3 cellular contexts compared by ENCODE assay signal in the genomic region with DNA sequence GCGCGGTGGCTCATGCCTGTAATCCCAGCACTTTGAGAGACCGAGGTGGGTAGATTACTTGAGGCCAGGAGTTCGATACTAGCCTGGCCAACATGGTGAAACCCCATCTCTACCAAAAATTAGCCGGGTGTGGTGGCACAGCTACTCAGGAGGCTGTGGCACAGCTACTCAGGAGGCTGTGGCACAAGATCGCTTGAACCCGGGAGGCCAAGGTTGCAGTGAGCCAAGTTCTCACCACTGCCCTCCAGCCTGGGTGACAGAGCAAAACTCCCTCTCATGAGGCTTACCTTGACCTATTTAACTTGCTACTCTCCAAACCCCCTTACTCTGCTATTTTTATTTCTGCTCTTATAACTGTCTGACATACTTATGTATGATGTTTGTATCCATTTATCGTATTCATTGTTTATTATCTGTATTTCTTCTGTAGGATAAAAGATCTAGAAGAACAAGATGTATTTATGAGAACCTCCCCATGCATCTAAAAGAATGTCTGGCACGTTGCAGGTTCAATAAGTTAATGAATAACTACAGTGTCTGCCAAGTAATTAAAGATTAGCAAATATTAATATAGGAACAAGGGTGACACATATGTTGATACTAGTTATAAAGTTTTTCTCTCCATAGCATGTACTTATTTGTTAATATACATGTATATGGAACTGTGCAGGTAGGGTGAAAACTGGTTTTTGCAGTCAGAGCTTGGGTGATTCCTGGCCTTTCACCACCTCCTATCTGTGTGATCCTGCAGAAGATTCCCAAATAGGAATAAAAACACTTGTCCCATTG.
TF ChIP-seq lines count a peak whose summit lies in the region.

No MANE protein-coding gene starts in this region.

TF ChIP-seq in HCT116, 20 proteins besides CTCF, POLR2A, EP300 and RAD21:
- TF ChIP-seq CBX3 (IDR thresholded peaks at IDR 0.05; ENCODE audit: low read depth), result no peak
TF ChIP-seq in HCT116: peak in this region for 0.

TF ChIP-seq in liver, 16 proteins besides CTCF, POLR2A, EP300 and RAD21:
- peak; percentile 51 to 65 for TF ChIP-seq RXRA (IDR thresholded peaks at IDR 0.05)
- peak; percentile 51 for TF ChIP-seq SP1 (IDR thresholded peaks at IDR 0.05)
- no peak for TF ChIP-seq ATF3 (IDR thresholded peaks at IDR 0.05)
- peak; percentile 35 to 39 for TF ChIP-seq HNF4A (conservative IDR thresholded peaks at IDR 0.05)
- peak in 1 of 2 donors; percentile 17 for TF ChIP-seq JUND (IDR thresholded peaks at IDR 0.05)
- TF ChIP-seq HNF4G (IDR thresholded peaks at IDR 0.05), result peak; percentile 7

TF ChIP-seq in GM12891, 5 proteins besides CTCF, POLR2A, EP300 and RAD21:
- TF ChIP-seq POLR2AphosphoS5 (IDR thresholded peaks at IDR 0.05; ENCODE audit: low read depth, low read length), result no peak
- TF ChIP-seq SPI1 (IDR thresholded peaks at IDR 0.05; ENCODE audit: low read depth, low read length), result no peak
- TF ChIP-seq TAF1 (IDR thresholded peaks at IDR 0.05; ENCODE audit: low read depth, low read length), result no peak
- no peak for TF ChIP-seq PAX5 (IDR thresholded peaks at IDR 0.05; ENCODE audit: insufficient read depth, low read length, severe bottlenecking)
- TF ChIP-seq POU2F2 (IDR thresholded peaks at IDR 0.05; ENCODE audit: low read depth, low read length), result no peak
